21 cellular contexts compared by ENCODE assay signal in genomic region chr2:69131983-69132675, GRCh38.
DNase-seq lines count a peak whose midpoint lies in the region; ATAC-seq, FAIRE-seq and TF ChIP-seq lines count a peak whose summit lies in the region.
"Had no signal": no experiment of that assay in that cellular context is flagged by ENCODE, and none has a peak within 500 bp of the region (broad histone marks: within the 10 kb centered on the region; RNA-seq: fewer than 3 reads in every experiment).

No MANE protein-coding gene starts in this region.

- no peak for TF ChIP-seq POLR2A in suprapubic skin (IDR thresholded peaks at IDR 0.05)

- H3K4me3 ChIP-seq in suprapubic skin, result no peak overlapping the region
- H3K4me3 ChIP-seq: adrenal gland had no signal

- no peak for ATAC-seq in HG03280 (IDR thresholded peaks at IDR 0.05; ENCODE audit: unreplicated experiment)
- ATAC-seq: activated CD8-positive, alpha-beta T cell treated with anti-CD3 and anti-CD28 coated beads, Interleukin-2, amount 10 ng/mL, durations not matched to agents 7 days and 5 days; stimulated activated naive B cell treated with anti-CD40 and anti-IgM and Interleukin-4, amounts not matched to agents 10 μg/mL and 1 μg/mL and 100 μg/mL, for 72 hours had no signal

- no peak for TF ChIP-seq EP300 in suprapubic skin (IDR thresholded peaks at IDR 0.05)

- DNase-seq in DMS153 (lab: John Stamatoyannopoulos, UW) (peak; percentile 20), DMS153 treated with DMSO at 0.1 percent for 48 hours (lab: John Stamatoyannopoulos, UW; ENCODE audit: unreplicated experiment) (no peak), HTR-8/SVneo (ENCODE audit: insufficient read length, low spot score) (no peak), NCI-H774 (lab: John Stamatoyannopoulos, UW) (peak; percentile 2), epithelial cell of prostate (ENCODE audit: low read depth, low spot score) (no peak), suprapubic skin (ENCODE audit: low spot score in 2 of 2) (no peak), midbrain (lab: John Stamatoyannopoulos, UW) (no peak)
- DNase-seq: 8988T; activated CD4-positive, CD25-positive, alpha-beta regulatory T cell treated with anti-CD3 and anti-CD28 coated beads, Interleukin-2, amount 50 U/mL, for 72 hours; activated CD8-positive, alpha-beta T cell treated with anti-CD3 and anti-CD28 coated beads, Interleukin-2, amount 10 ng/mL, durations not matched to agents 7 days and 5 days; activated T-cell treated with anti-CD3 and anti-CD28 coated beads, Interleukin-2, amount 50 U/mL, for 1 hour; adrenal gland; BE2C; cortex of kidney; glutamatergic neuron; NCI-H524; SHP77 treated with DMSO at 0.1 percent for 48 hours; stimulated activated CD4-positive, alpha-beta T cell treated with anti-CD3 and anti-CD28 coated beads, Interleukin-2, amount 100 ng/mL, for 48 hours; stimulated activated naive B cell treated with anti-CD40 and anti-IgM and Interleukin-4, amounts not matched to agents 10 μg/mL and 1 μg/mL and 100 μg/mL, for 72 hours had no signal

- no peaks in the 10 kb centered on the region for H3K27me3 ChIP-seq in suprapubic skin
- H3K27me3 ChIP-seq: adrenal gland, BE2C had no signal

- no peak for TF ChIP-seq CTCF in suprapubic skin (IDR thresholded peaks at IDR 0.05)

- peak; percentile 20 for FAIRE-seq in HTR-8/SVneo (lab: Jason Lieb, UNC)
- FAIRE-seq: endometrium had no signal

- peaks cover 3% of the 10 kb centered on the region for H3K4me1 ChIP-seq in suprapubic skin
- H3K4me1 ChIP-seq: adrenal gland, BE2C had no signal

- WGBS in suprapubic skin, result 91% methylated on average over 4 of the region's 4 CpGs

- peaks cover 11% of the 10 kb centered on the region for H3K36me3 ChIP-seq in suprapubic skin
- H3K36me3 ChIP-seq: adrenal gland, BE2C had no signal

- H3K27ac ChIP-seq in epithelial cell of prostate (peak overlapping the region; percentile 48), suprapubic skin (no peak overlapping the region)

- no peaks in the 10 kb centered on the region for H3K9me3 ChIP-seq in suprapubic skin
- H3K9me3 ChIP-seq: adrenal gland, BE2C had no signal

Comparison
In these comparisons a context has a peak if more than half of its experiments do, and no peak if none do; other contexts are left out.
1. DNase-seq: peak in DMS153 (single experiment) and NCI-H774 (single experiment); none in DMS153 treated with DMSO at 0.1 percent for 48 hours (single experiment), HTR-8/SVneo (single experiment), epithelial cell of prostate (single experiment), suprapubic skin (0 of 2) and midbrain (single experiment).